8 cellular contexts compared by ENCODE assay signal in genomic region chr17:17939941-17940340, GRCh38. TPM values are rescaled to one million over a fixed set of nuclear protein-coding genes. Genes with fewer than 3 reads are reported as not detected.
DNase-seq lines count a peak whose midpoint lies in the region; ATAC-seq and TF ChIP-seq lines count a peak whose summit lies in the region.
"Not testable (repeated sequence)": the region's sequence is repeated elsewhere in the genome, so short reads cannot be mapped to it uniquely, and the experiment has no call there.

No MANE protein-coding gene starts in this region.

- not testable (repeated sequence) for H3K4me3 ChIP-seq in Panc1 (ENCODE audit: low read depth in 2 of 2, low read length in 2 of 2); hepatocyte; smooth muscle cell; vagina

- BruUV-seq in Panc1 (replicated peaks; lab: Mats Ljungman, UMichigan): not testable (repeated sequence)

- intact Hi-C loops in Panc1 (cut with micrococcal nuclease; ENCODE audit: unreplicated experiment); vagina (cut with DNase I): not testable (repeated sequence)

- not testable (repeated sequence) for ATAC-seq in Panc1, T-helper 17 cell

- H3K27ac Mint-ChIP-seq in HFFc6 (peak overlapping the region; percentile 76), T-helper 17 cell (peak overlapping the region; percentile 3), chondrocyte (ENCODE audit: unreplicated experiment) (peak overlapping the region; percentile 78), nephron (peak overlapping the region; percentile 78 to 94 (median 84))

- not testable (repeated sequence) for H3K36me3 ChIP-seq in Panc1 (ENCODE audit: control insufficient read depth, insufficient read depth, low read length); hepatocyte (replicated peaks; ENCODE audit: insufficient read depth, low read depth); smooth muscle cell (ENCODE audit: low read depth); vagina

- H3F3A ChIP-seq in smooth muscle cell (ENCODE audit: low read depth): peaks cover 47% of the 10 kb centered on the region

- not testable (repeated sequence) for H3K27me3 ChIP-seq in Panc1 (ENCODE audit: control insufficient read depth, insufficient read depth, low read length); hepatocyte; smooth muscle cell (ENCODE audit: low read depth); vagina

- H3K9me2 ChIP-seq in hepatocyte (replicated peaks; ENCODE audit: insufficient read depth): not testable (repeated sequence)

- POLR2A ChIA-PET in Panc1 (lab: Charles Lee): interaction anchor here (0.6 kb wide), 2 partner anchors 46 to 428 kb away, joined by 5 read pairs; no protein-coding TSS in a partner anchor

- H3K36me3 Mint-ChIP-seq in HFFc6 (ENCODE audit: low read depth); T-helper 17 cell (ENCODE audit: low read depth); chondrocyte (ENCODE audit: low read depth); nephron (ENCODE audit: low read depth): not testable (repeated sequence)

- H2AFZ ChIP-seq in hepatocyte; smooth muscle cell (ENCODE audit: low read depth): not testable (repeated sequence)

- H3K4me1 ChIP-seq in Panc1 (ENCODE audit: control insufficient read depth, insufficient read depth, low read length): peaks cover 96% of the 10 kb centered on the region
- H3K4me1 ChIP-seq in hepatocyte (ENCODE audit: insufficient read depth): peaks cover 74% of the 10 kb centered on the region
- H3K4me1 ChIP-seq in smooth muscle cell (ENCODE audit: low read depth): peaks cover 66% of the 10 kb centered on the region
- H3K4me1 ChIP-seq in vagina: peaks cover 96% of the 10 kb centered on the region

- H3K79me2 ChIP-seq in hepatocyte (peaks cover 59% of the 10 kb centered on the region), smooth muscle cell (ENCODE audit: low read depth) (peaks cover 45% of the 10 kb centered on the region)

- H3K9ac ChIP-seq in smooth muscle cell (ENCODE audit: low read depth): not testable (repeated sequence)

- not testable (repeated sequence) for H4K20me1 ChIP-seq in hepatocyte (ENCODE audit: insufficient read depth, poor library complexity, severe bottlenecking)
- H4K20me1 ChIP-seq in smooth muscle cell (ENCODE audit: low read depth): peaks cover 88% of the 10 kb centered on the region

- H3K27me3 Mint-ChIP-seq in HFFc6 (ENCODE audit: insufficient read depth); T-helper 17 cell; chondrocyte (ENCODE audit: low read depth); nephron (ENCODE audit: low read depth): not testable (repeated sequence)

- DNase-seq in HFFc6; Panc1 (ENCODE audit: low read depth, low spot score); T-helper 17 cell; chondrocyte (ENCODE audit: low spot score); hepatocyte (ENCODE audit: low spot score); smooth muscle cell (lab: John Stamatoyannopoulos, UW; ENCODE audit: unreplicated experiment); vagina (ENCODE audit: extremely low spot score in 2 of 2): not testable (repeated sequence)

- TF ChIP-seq POLR2A in vagina (IDR thresholded peaks at IDR 0.05): not testable (repeated sequence)

- H3K4me2 ChIP-seq in hepatocyte: not testable (repeated sequence)
- H3K4me2 ChIP-seq in smooth muscle cell: peak overlapping the region; percentile 52

- H3K4me1 Mint-ChIP-seq in HFFc6 (ENCODE audit: low read depth) (peaks cover 100% of the 10 kb centered on the region), T-helper 17 cell (peaks cover 32% of the 10 kb centered on the region), chondrocyte (ENCODE audit: low read depth) (peaks cover 77% of the 10 kb centered on the region), nephron (peaks cover 92% of the 10 kb centered on the region)

- in situ Hi-C loops in Panc1 (cut with HindIII; ENCODE audit: low pct_unique_long_range_greater_than_20kb, low sequenced_read_pairs): not testable (repeated sequence)

- H3K27ac ChIP-seq in Panc1 (ENCODE audit: low read length) (peak overlapping the region; percentile 84), hepatocyte (peak overlapping the region; percentile 16), smooth muscle cell (ENCODE audit: low read depth) (peak overlapping the region; percentile 98), vagina (peak overlapping the region; percentile 53)

- not testable (repeated sequence) for H3K9me3 ChIP-seq in Panc1 (ENCODE audit: control insufficient read depth, insufficient read depth, low read depth, low read length); T-helper 17 cell (ENCODE audit: control insufficient read depth, low read length, poor library complexity, severe bottlenecking); hepatocyte (ENCODE audit: low read depth); smooth muscle cell (replicated peaks; ENCODE audit: low read depth); vagina

- CTCF ChIA-PET in Panc1 (lab: Charles Lee): not testable (repeated sequence)

- H3K9me3 Mint-ChIP-seq in HFFc6; chondrocyte (ENCODE audit: low read depth); nephron: not testable (repeated sequence)

- WGBS in hepatocyte (ENCODE audit: low lambda C conversion rate, missing lambda C conversion rate): 94% methylated on average over 7 of the region's 7 CpGs
- 87% methylated on average over 7 of the region's 7 CpGs for WGBS in smooth muscle cell (ENCODE audit: low lambda C conversion rate)

- TF ChIP-seq CTCF in HFFc6 (IDR thresholded peaks at IDR 0.05); Panc1 (IDR thresholded peaks at IDR 0.05); chondrocyte (IDR thresholded peaks at IDR 0.05); hepatocyte (IDR thresholded peaks at IDR 0.05; ENCODE audit: poor library complexity); nephron (IDR thresholded peaks at IDR 0.05; ENCODE audit: unreplicated experiment in 3 of 3); smooth muscle cell (IDR thresholded peaks at IDR 0.05; ENCODE audit: borderline replicate concordance, insufficient read depth, poor library complexity, severe bottlenecking); vagina (IDR thresholded peaks at IDR 0.05): not testable (repeated sequence)

- H3K4me3 Mint-ChIP-seq in HFFc6: peak overlapping the region; percentile 19
- not testable (repeated sequence) for H3K4me3 Mint-ChIP-seq in T-helper 17 cell; chondrocyte (ENCODE audit: unreplicated experiment); nephron

RNA-seq across cellular contexts. Expression of gene TOM1L2, which starts 32.3 kb away (rescaled TPM):
- 100 to 1,000 TPM in 4 of 6 experiments, 10 to 100 TPM in 2; 92.1 to 144 (median 101) TPM for total RNA-seq in HFFc6 (2021; fragmentation: NEBNext Ultra II Directional; extraction: Animal tissue kit (Norgen Biotek cat#: 25700))
- 45.2 TPM for total RNA-seq in Panc1 (2021; ENCODE audit: unreplicated experiment)
- 39.0 TPM for polyA plus RNA-seq in Panc1 (2012; ENCODE audit: insufficient read length)
- 10 to 100 TPM; 42.2 to 44.2 TPM for total RNA-seq in T-helper 17 cell
- 55.0 to 60.2 TPM (median 56.1 TPM) in 3 replicates for total RNA-seq in chondrocyte
- total RNA-seq in hepatocyte: 27.5 and 29.6 TPM in 2 replicates
- 21.5 and 41.1 TPM in 2 replicates for polyA plus RNA-seq in hepatocyte
- total RNA-seq in smooth muscle cell: 27.0 and 27.3 TPM in 2 replicates
- 20.3 and 37.9 TPM in 2 replicates for polyA plus RNA-seq in smooth muscle cell
- total RNA-seq in vagina: 88.6 TPM

RNA-seq across cellular contexts. Expression of gene DRC3, which starts 32.7 kb away (rescaled TPM):
- under 1 TPM; 0.37 to 0.73 (median 0.61) TPM for total RNA-seq in HFFc6 (2021; fragmentation: NEBNext Ultra II Directional; extraction: Animal tissue kit (Norgen Biotek cat#: 25700))
- total RNA-seq in Panc1 (2021; ENCODE audit: unreplicated experiment) (3.6 TPM), T-helper 17 cell (not detected), chondrocyte (1.2 to 2.6 TPM (median 1.5 TPM) in 3 replicates), hepatocyte (1.1 TPM in 2 replicates), smooth muscle cell (0.72 TPM in 1 of 2 replicates, not detected in the other), vagina (0.74 TPM)
- 3.7 TPM for polyA plus RNA-seq in Panc1 (2012; ENCODE audit: insufficient read length)
- polyA plus RNA-seq in hepatocyte (1.8 and 3.2 TPM in 2 replicates), smooth muscle cell (0.83 and 2.4 TPM in 2 replicates)

Comparison
In these comparisons a context has a peak if more than half of its experiments do, and no peak if none do; other contexts are left out.
1. H3K27ac Mint-ChIP-seq: peak in every context shown above with its lines; median percentile 84 in nephron; 78 in chondrocyte; 76 in HFFc6; 3 in T-helper 17 cell.
2. H3K27ac ChIP-seq: peak in every context shown above with its lines; median percentile 98 in smooth muscle cell; 84 in Panc1; 53 in vagina; 16 in hepatocyte.